Comparison of ENCODE assay signal across 1 cellular context in the genomic region with DNA sequence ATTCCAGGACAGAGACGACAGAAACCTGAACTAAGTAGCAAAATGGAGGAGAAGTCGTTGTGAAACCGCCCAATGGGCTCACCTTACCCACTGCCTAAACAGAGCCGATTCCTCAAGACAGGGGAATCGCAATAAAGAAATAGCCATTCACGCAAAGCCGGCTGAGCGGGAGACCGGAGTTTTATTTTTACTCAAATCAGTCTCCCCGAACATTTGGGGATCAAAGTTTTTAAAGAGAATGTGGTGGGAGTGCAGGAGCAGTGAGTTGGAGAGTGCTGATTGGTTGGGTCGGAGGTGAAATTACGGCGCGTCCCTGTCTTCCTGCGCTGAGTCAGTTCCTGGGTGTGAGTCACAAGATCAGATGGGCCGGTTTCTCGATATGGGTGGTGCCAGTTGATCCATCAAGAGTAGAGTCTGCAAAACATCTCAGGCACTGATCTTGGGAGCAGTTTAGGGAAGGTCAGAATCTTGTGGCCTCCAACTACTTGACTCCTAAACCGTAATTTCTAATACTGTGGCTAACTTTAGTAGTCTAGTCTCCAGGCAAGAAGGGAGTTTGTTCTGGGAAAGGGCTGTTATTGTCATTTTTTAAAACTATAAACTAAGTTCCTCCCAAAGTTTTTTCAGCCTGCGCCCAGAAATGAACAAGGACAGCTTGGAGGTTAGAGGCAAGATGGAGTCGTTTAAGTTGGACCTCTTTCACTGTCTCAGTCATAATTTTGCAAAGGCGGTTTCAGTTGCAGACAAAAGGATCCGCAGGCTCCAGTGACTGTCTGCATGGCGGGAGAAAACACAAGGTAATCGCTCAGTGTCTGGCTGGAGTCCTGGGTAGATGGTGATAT.
TF ChIP-seq lines count a peak whose summit lies in the region.

No MANE protein-coding gene starts in this region.

TF ChIP-seq in K562, 482 proteins besides CTCF, POLR2A, EP300 and RAD21 (continued from another document and continues in another):
- TF ChIP-seq HNRNPK (IDR thresholded peaks at IDR 0.05; ENCODE audit: low read depth, low read length, poor library complexity, severe bottlenecking) (no peak), ESRRA (IDR thresholded peaks at IDR 0.05; ENCODE audit: borderline replicate concordance, low read depth) (peak; percentile 68; the same call in 1 of the 2 replicates), ZFP1 (CRISPR knock-in tag; IDR thresholded peaks at IDR 0.05) (no peak), NFE2L1 (tag; IDR thresholded peaks at IDR 0.05; ENCODE audit: borderline replicate concordance, low read depth) (no peak), SRSF1 (IDR thresholded peaks at IDR 0.05; ENCODE audit: low read depth, low read length) (no peak), MAFG (tag; conservative IDR thresholded peaks at IDR 0.05) (peak; percentile 60; the same call in 1 of the 2 replicates), ZNF133 (CRISPR knock-in tag; IDR thresholded peaks at IDR 0.05) (no peak), SMARCE1 (IDR thresholded peaks at IDR 0.05) (peak; percentile 92), ZNF121 (CRISPR knock-in tag; conservative IDR thresholded peaks at IDR 0.05) (no peak), BRF1 (IDR thresholded peaks at IDR 0.05; ENCODE audit: borderline replicate concordance, extremely low read depth, insufficient read length) (no peak), SOX6 (IDR thresholded peaks at IDR 0.05) (peak; percentile 71; the same call in 1 of the 2 replicates), ZNF354B (CRISPR knock-in tag; IDR thresholded peaks at IDR 0.05) (no peak), CC2D1A (IDR thresholded peaks at IDR 0.05) (peak; percentile 86; the same call in 1 of the 2 replicates), BRD4 (IDR thresholded peaks at IDR 0.05) (peak; percentile 97), MYBL2 (IDR thresholded peaks at IDR 0.05; ENCODE audit: low read depth) (no peak), MYBL2 (CRISPR knock-in tag; IDR thresholded peaks at IDR 0.05; ENCODE audit: borderline replicate concordance) (no peak), U2AF1 (optimal IDR thresholded peaks at IDR 0.05; ENCODE audit: low read depth, low read length) (no peak), POU5F1 (IDR thresholded peaks at IDR 0.05; ENCODE audit: borderline replicate concordance, low read depth, low read length, partially characterized antibody) (no peak), KLF10 (CRISPR knock-in tag; IDR thresholded peaks at IDR 0.05) (no peak), MED1 (CRISPR knock-in tag; IDR thresholded peaks at IDR 0.05; ENCODE audit: borderline replicate concordance) (no peak), ZNF592 (IDR thresholded peaks at IDR 0.05) (peak; percentile 73), CXXC5 (CRISPR knock-in tag; IDR thresholded peaks at IDR 0.05) (peak; percentile 79), NFIX (CRISPR knock-in tag; IDR thresholded peaks at IDR 0.05; ENCODE audit: low read depth) (no peak), RREB1 (CRISPR knock-in tag; IDR thresholded peaks at IDR 0.05) (no peak), SFPQ (IDR thresholded peaks at IDR 0.05; ENCODE audit: low read depth, low read length) (no peak), ATF4 (CRISPR knock-in tag; IDR thresholded peaks at IDR 0.05) (no peak), POLR2G (IDR thresholded peaks at IDR 0.05; ENCODE audit: low read depth, low read length) (peak; percentile 59), ARHGAP35 (IDR thresholded peaks at IDR 0.05; ENCODE audit: partially characterized antibody) (peak; percentile 6), ZNF589 (CRISPR knock-in tag; IDR thresholded peaks at IDR 0.05; ENCODE audit: low read depth) (no peak; the same call in 1 of the 2 replicates), ZNF347 (CRISPR knock-in tag; IDR thresholded peaks at IDR 0.05; ENCODE audit: low read depth) (no peak), TRIM24 (IDR thresholded peaks at IDR 0.05) (peak in 1 of 2 experiments; percentile 27; a peak in 1 of 4 replicates), SP2 (IDR thresholded peaks at IDR 0.05; ENCODE audit: extremely low read depth, low read depth, low read length, poor library complexity, severe bottlenecking) (no peak), ELF4 (CRISPR knock-in tag; IDR thresholded peaks at IDR 0.05) (no peak), HSF4 (CRISPR knock-in tag; IDR thresholded peaks at IDR 0.05; ENCODE audit: borderline replicate concordance) (no peak), KAT8 (IDR thresholded peaks at IDR 0.05; ENCODE audit: low read depth) (no peak), PHTF2 (CRISPR knock-in tag; IDR thresholded peaks at IDR 0.05) (0 out of 2 replicates have a peak, but pooled peaks have one; percentile 26), ZNF224 (CRISPR knock-in tag; IDR thresholded peaks at IDR 0.05) (no peak), PYGO2 (tag; IDR thresholded peaks at IDR 0.05) (0 out of 2 replicates have a peak, but pooled peaks have one; percentile 5), ZNF3 (CRISPR knock-in tag; IDR thresholded peaks at IDR 0.05) (no peak), CEBPG (CRISPR knock-in tag; IDR thresholded peaks at IDR 0.05) (no peak), CEBPG (tag; conservative IDR thresholded peaks at IDR 0.05 in 1 of 2, IDR thresholded peaks at IDR 0.05 in 1 of 2) (peak in 1 of 2 experiments; percentile 77; a peak in 2 of 4 replicates), SPI1 (IDR thresholded peaks at IDR 0.05; ENCODE audit: borderline replicate concordance, low read depth, low read length) (0 out of 2 replicates have a peak, but pooled peaks have one; percentile 11), ZNF655 (CRISPR knock-in tag; IDR thresholded peaks at IDR 0.05) (no peak), YBX1 (IDR thresholded peaks at IDR 0.05) (no peak), CHD1 (IDR thresholded peaks at IDR 0.05; ENCODE audit: low read length) (no peak)
- TF ChIP-seq, protein P1, sequence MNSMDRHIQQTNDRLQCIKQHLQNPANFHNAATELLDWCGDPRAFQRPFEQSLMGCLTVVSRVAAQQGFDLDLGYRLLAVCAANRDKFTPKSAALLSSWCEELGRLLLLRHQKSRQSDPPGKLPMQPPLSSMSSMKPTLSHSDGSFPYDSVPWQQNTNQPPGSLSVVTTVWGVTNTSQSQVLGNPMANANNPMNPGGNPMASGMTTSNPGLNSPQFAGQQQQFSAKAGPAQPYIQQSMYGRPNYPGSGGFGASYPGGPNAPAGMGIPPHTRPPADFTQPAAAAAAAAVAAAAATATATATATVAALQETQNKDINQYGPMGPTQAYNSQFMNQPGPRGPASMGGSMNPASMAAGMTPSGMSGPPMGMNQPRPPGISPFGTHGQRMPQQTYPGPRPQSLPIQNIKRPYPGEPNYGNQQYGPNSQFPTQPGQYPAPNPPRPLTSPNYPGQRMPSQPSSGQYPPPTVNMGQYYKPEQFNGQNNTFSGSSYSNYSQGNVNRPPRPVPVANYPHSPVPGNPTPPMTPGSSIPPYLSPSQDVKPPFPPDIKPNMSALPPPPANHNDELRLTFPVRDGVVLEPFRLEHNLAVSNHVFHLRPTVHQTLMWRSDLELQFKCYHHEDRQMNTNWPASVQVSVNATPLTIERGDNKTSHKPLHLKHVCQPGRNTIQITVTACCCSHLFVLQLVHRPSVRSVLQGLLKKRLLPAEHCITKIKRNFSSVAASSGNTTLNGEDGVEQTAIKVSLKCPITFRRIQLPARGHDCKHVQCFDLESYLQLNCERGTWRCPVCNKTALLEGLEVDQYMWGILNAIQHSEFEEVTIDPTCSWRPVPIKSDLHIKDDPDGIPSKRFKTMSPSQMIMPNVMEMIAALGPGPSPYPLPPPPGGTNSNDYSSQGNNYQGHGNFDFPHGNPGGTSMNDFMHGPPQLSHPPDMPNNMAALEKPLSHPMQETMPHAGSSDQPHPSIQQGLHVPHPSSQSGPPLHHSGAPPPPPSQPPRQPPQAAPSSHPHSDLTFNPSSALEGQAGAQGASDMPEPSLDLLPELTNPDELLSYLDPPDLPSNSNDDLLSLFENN (IDR thresholded peaks at IDR 0.05; ENCODE audit: low read depth in 2 of 2, low read length in 2 of 2) = peak in 1 of 2 experiments; percentile 15; a peak in 1 of 4 replicates
